Comparison of ENCODE assay signal across 1 cellular context in genomic region chr11:3797329-3798090, GRCh38.
TF ChIP-seq lines count a peak whose summit lies in the region.

Gene NUP98, minus strand, starts transcription at chr11:3797554. Its CDS starts 15,437 bp downstream, at chr11:3782117.

TF ChIP-seq in HepG2, 621 proteins besides CTCF, POLR2A, EP300 and RAD21 (continued from another document and continues in another):
- TF ChIP-seq ZXDC (CRISPR knock-in tag; IDR thresholded peaks at IDR 0.05) (no peak), ZNF24 (IDR thresholded peaks at IDR 0.05) (no peak), ZBTB7B (CRISPR knock-in tag; IDR thresholded peaks at IDR 0.05) (peak; percentile 54; the same call in 1 of the 2 replicates), USF2 (IDR thresholded peaks at IDR 0.05; ENCODE audit: low read depth, low read length) (no peak), USF2 (CRISPR knock-in tag; IDR thresholded peaks at IDR 0.05; ENCODE audit: borderline replicate concordance) (no peak), HMGXB3 (CRISPR knock-in tag; IDR thresholded peaks at IDR 0.05; ENCODE audit: borderline replicate concordance) (peak; percentile 19; the same call in 1 of the 2 replicates), ZHX2 (IDR thresholded peaks at IDR 0.05; ENCODE audit: low read depth) (peak; percentile 93), ZHX2 (CRISPR knock-in tag; IDR thresholded peaks at IDR 0.05; ENCODE audit: borderline replicate concordance) (no peak), FOSL2 (CRISPR knock-in tag; IDR thresholded peaks at IDR 0.05) (peak; percentile 25), SNRNP70 (IDR thresholded peaks at IDR 0.05; ENCODE audit: low read depth, low read length) (no peak), BCLAF1 (IDR thresholded peaks at IDR 0.05) (no peak), ZNF598 (CRISPR knock-in tag; IDR thresholded peaks at IDR 0.05; ENCODE audit: borderline replicate concordance) (0 out of 2 replicates have a peak, but pooled peaks have one; percentile 64), RBFOX2 (IDR thresholded peaks at IDR 0.05; ENCODE audit: low read depth, low read length) (peak; percentile 97), ZUFSP (CRISPR knock-in tag; IDR thresholded peaks at IDR 0.05; ENCODE audit: borderline replicate concordance) (no peak), ZBTB26 (CRISPR knock-in tag; IDR thresholded peaks at IDR 0.05; ENCODE audit: borderline replicate concordance) (peak; percentile 42; the same call in 1 of the 2 replicates), ZSCAN21 (CRISPR knock-in tag; IDR thresholded peaks at IDR 0.05; ENCODE audit: borderline replicate concordance) (peak; percentile 85; the same call in 1 of the 2 replicates), JUN (CRISPR knock-in tag; IDR thresholded peaks at IDR 0.05) (peak; percentile 80), GLI4 (CRISPR knock-in tag; IDR thresholded peaks at IDR 0.05; ENCODE audit: borderline replicate concordance) (peak; percentile 90; the same call in 1 of the 2 replicates), ATF7 (IDR thresholded peaks at IDR 0.05) (peak; percentile 98), ATF7 (CRISPR knock-in tag; IDR thresholded peaks at IDR 0.05) (peak; percentile 80), ZZZ3 (CRISPR knock-in tag; IDR thresholded peaks at IDR 0.05; ENCODE audit: borderline replicate concordance) (no peak), CREB1 (IDR thresholded peaks at IDR 0.05) (peak; percentile 100), CREB1 (CRISPR knock-in tag; IDR thresholded peaks at IDR 0.05) (peak; percentile 97), ZNF451 (CRISPR knock-in tag; IDR thresholded peaks at IDR 0.05) (peak; percentile 62; the same call in 1 of the 2 replicates), MXD3 (CRISPR knock-in tag; IDR thresholded peaks at IDR 0.05) (peak; percentile 78)
